In genomic region chr12:100404769-100405407, GRCh38 we compare ENCODE assay signal across 8 cellular contexts. TPM values are rescaled to one million over a fixed set of nuclear protein-coding genes. Genes with fewer than 3 reads are reported as not detected.
A peak's percentile ranks its signal among the peaks of the same experiment; 100 is the strongest.
DNase-seq lines count a peak whose midpoint lies in the region; ATAC-seq, FAIRE-seq and TF ChIP-seq lines count a peak whose summit lies in the region.

No MANE protein-coding gene starts in this region.

- no peaks in the 10 kb centered on the region for H3K4me1 Mint-ChIP-seq in activated CD8-positive, alpha-beta memory T cell treated with anti-CD3 and anti-CD28 coated beads, Interleukin-2, amount 10 ng/mL, durations not matched to agents 7 days and 5 days
- H3K4me1 Mint-ChIP-seq in brain: peaks cover 5% of the 10 kb centered on the region

- POLR2A ChIA-PET in HCT116 (lab: Charles Lee): interaction anchor here (0.7 kb wide), 1 partner anchor 12 kb away, joined by 3 read pairs; no protein-coding TSS in a partner anchor

- H3K4me3 Mint-ChIP-seq in activated CD8-positive, alpha-beta memory T cell treated with anti-CD3 and anti-CD28 coated beads, Interleukin-2, amount 10 ng/mL, durations not matched to agents 7 days and 5 days: no peak overlapping the region
- H3K4me3 Mint-ChIP-seq in brain: no peak overlapping the region

- H3K9me3 ChIP-seq in HCT116 (ENCODE audit: control insufficient read depth in 1 of 2, insufficient read depth in 1 of 2, low read depth in 1 of 2, low read length in 2 of 2) (no peaks in the 10 kb centered on the region), osteoblast (ENCODE audit: low read depth, low read length) (no peaks in the 10 kb centered on the region), small intestine (ENCODE audit: control insufficient read depth, low read depth) (no peaks in the 10 kb centered on the region)

- H4K20me1 ChIP-seq in HCT116 (ENCODE audit: insufficient read depth) (no peaks in the 10 kb centered on the region), osteoblast (ENCODE audit: insufficient read depth, low read length) (no peaks in the 10 kb centered on the region)

- no peaks in the 10 kb centered on the region for H3K36me3 ChIP-seq in HCT116 (ENCODE audit: control insufficient read depth in 1 of 2, insufficient read depth in 2 of 2, low read length in 2 of 2)
- H3K36me3 ChIP-seq in osteoblast (ENCODE audit: insufficient read depth, low read length): no peaks in the 10 kb centered on the region
- H3K36me3 ChIP-seq in small intestine (ENCODE audit: control insufficient read depth in 2 of 2, insufficient read depth in 2 of 2, low read length in 2 of 2): peaks cover 0 to 2% of the 10 kb centered on the region in 2 donors

- peaks cover 5% of the 10 kb centered on the region for H3K27me3 Mint-ChIP-seq in activated CD8-positive, alpha-beta memory T cell treated with anti-CD3 and anti-CD28 coated beads, Interleukin-2, amount 10 ng/mL, durations not matched to agents 7 days and 5 days
- H3K27me3 Mint-ChIP-seq in brain: peaks cover 16% of the 10 kb centered on the region

- 73 to 85% (median 81%) methylated on average over 10 of the region's 10 CpGs for WGBS in small intestine, 3 donors

- no peaks in the 10 kb centered on the region for H3K36me3 Mint-ChIP-seq in activated CD8-positive, alpha-beta memory T cell treated with anti-CD3 and anti-CD28 coated beads, Interleukin-2, amount 10 ng/mL, durations not matched to agents 7 days and 5 days
- H3K36me3 Mint-ChIP-seq in brain: peaks cover 4% of the 10 kb centered on the region

- FAIRE-seq in small intestine (lab: Jason Lieb, UNC): no peak

- BruUV-seq in HCT116 (replicated peaks; lab: Mats Ljungman, UMichigan): no TSS peak

- peak; percentile 45 for ATAC-seq in activated CD8-positive, alpha-beta memory T cell treated with anti-CD3 and anti-CD28 coated beads, Interleukin-2, amount 10 ng/mL, durations not matched to agents 7 days and 5 days
- peak; percentile 98 for ATAC-seq in HCT116

- intact Hi-C loops in HCT116 (cut with micrococcal nuclease): loop anchor here (10.0 kb wide), 2 partner anchors 170 to 290 kb away; no protein-coding TSS in a partner anchor

- peak overlapping the region; percentile 79 for H2AFZ ChIP-seq in HCT116 (ENCODE audit: low read depth, low read length, poor library complexity, severe bottlenecking)
- H2AFZ ChIP-seq in osteoblast (ENCODE audit: low read length): no peak overlapping the region

- H3K27me3 ChIP-seq in HCT116 (ENCODE audit: insufficient read depth, low read length): no peaks in the 10 kb centered on the region
- no peaks in the 10 kb centered on the region for H3K27me3 ChIP-seq in osteoblast (ENCODE audit: insufficient read depth, low read length)
- H3K27me3 ChIP-seq in small intestine (ENCODE audit: control insufficient read depth in 2 of 2, insufficient read depth in 2 of 2, low read length in 2 of 2): no peaks in the 10 kb centered on the region

- H3K27ac ChIP-seq in HCT116 (ENCODE audit: low read depth, low read length) (no peak overlapping the region), osteoblast (ENCODE audit: low read depth, low read length) (no peak overlapping the region), small intestine (ENCODE audit: low read depth in 1 of 2, low read length in 1 of 2) (no peak overlapping the region)

- H3K4me3 ChIP-seq in HCT116 (replicated peaks in 1 of 2; ENCODE audit: low read depth in 1 of 2, low read length in 2 of 2) (no peak overlapping the region), osteoblast (ENCODE audit: insufficient read depth, low read length) (no peak overlapping the region), small intestine (ENCODE audit: low read depth in 1 of 2, low read length in 2 of 2) (no peak overlapping the region)

- RAD21 ChIA-PET in HCT116 (lab: Charles Lee; ENCODE audit: low non-redundant PET in 1 of 2, low total read pairs in 2 of 2, uncharacterized antibody in 2 of 2, unreplicated experiment in 2 of 2): interaction anchor here (0.7 to 1.3 kb wide), 9 partner anchors 9 to 655 kb away, joined by 3 to 10 read pairs (median 3); no protein-coding TSS in a partner anchor

- H3K4me1 ChIP-seq in HCT116 (ENCODE audit: control insufficient read depth in 1 of 2, insufficient read depth in 2 of 2, low read length in 2 of 2) (peaks cover 3 to 5% of the 10 kb centered on the region in 2 experiments; a peak in 3 of 4 replicates), osteoblast (ENCODE audit: insufficient read depth, low read length) (no peaks in the 10 kb centered on the region), small intestine (ENCODE audit: control insufficient read depth in 2 of 2, insufficient read depth in 1 of 2, low read depth in 1 of 2, low read length in 1 of 2) (peaks cover 0 to 2% of the 10 kb centered on the region in 2 donors)

- H3K79me2 ChIP-seq in HCT116 (ENCODE audit: insufficient read depth, low read length) (no peaks in the 10 kb centered on the region), osteoblast (ENCODE audit: insufficient read depth, low read length) (no peaks in the 10 kb centered on the region)

- no peaks in the 10 kb centered on the region for H3K9me2 ChIP-seq in HCT116 (ENCODE audit: insufficient read depth)

- no peaks in the 10 kb centered on the region for H3K9me3 Mint-ChIP-seq in activated CD8-positive, alpha-beta memory T cell treated with anti-CD3 and anti-CD28 coated beads, Interleukin-2, amount 10 ng/mL, durations not matched to agents 7 days and 5 days (ENCODE audit: low read depth)
- peaks cover 2 to 7% (median 4%) of the 10 kb centered on the region in 5 experiments for H3K9me3 Mint-ChIP-seq in brain

- TF ChIP-seq RAD21 in HCT116 (IDR thresholded peaks at IDR 0.05; ENCODE audit: low read depth): peak; percentile 76

- CTCF ChIA-PET in activated CD8-positive, alpha-beta memory T cell treated with anti-CD3 and anti-CD28 coated beads, Interleukin-2, amount 10 ng/mL, durations not matched to agents 7 days and 5 days (lab: Charles Lee): interaction anchor here (0.9 to 2.0 kb wide), 13 partner anchors 9 to 347 kb away, joined by 3 to 6 read pairs (median 3); no protein-coding TSS in a partner anchor
- CTCF ChIA-PET in HCT116 (lab: Charles Lee): interaction anchor here (0.6 to 2.2 kb wide), 36 partner anchors 9 to 594 kb away, joined by 3 to 19 read pairs (median 4); partner anchors contain the start of genes ACTR6, DEPDC4 and SCYL2

- TF ChIP-seq POLR2A in HCT116 (IDR thresholded peaks at IDR 0.05; ENCODE audit: borderline replicate concordance, extremely low read depth, insufficient read depth, insufficient read length): no peak

- TF ChIP-seq CTCF in HCT116 (IDR thresholded peaks at IDR 0.05 in 2 of 3, conservative IDR thresholded peaks at IDR 0.05 in 1 of 3; ENCODE audit: borderline replicate concordance in 1 of 3, insufficient read depth in 1 of 3, low read depth in 2 of 3, low read length in 2 of 3): peak; percentile 64 to 90 (median 88)
- TF ChIP-seq CTCF in brain (conservative IDR thresholded peaks at IDR 0.05): peak; percentile 22 to 57
- TF ChIP-seq CTCF in osteoblast (IDR thresholded peaks at IDR 0.05; ENCODE audit: extremely low read depth, low read depth, low read length): peak; percentile 74

- DNase-seq in activated CD8-positive, alpha-beta memory T cell treated with anti-CD3 and anti-CD28 coated beads, Interleukin-2, amount 10 ng/mL, durations not matched to agents 7 days and 5 days: peak; percentile 62
- no peak for DNase-seq in activated CD8-positive, alpha-beta memory T cell treated with anti-CD3 and anti-CD28 coated beads for 24 hours
- DNase-seq in HCT116 (ENCODE audit: low read depth, low spot score): peak; percentile 84
- DNase-seq in NCI-H748 treated with DMSO at 0.1 percent for 48 hours (lab: John Stamatoyannopoulos, UW): peak; percentile 30
- no peak for DNase-seq in osteoblast (ENCODE audit: insufficient read length, low spot score, missing footprints)
- no peak for DNase-seq in small intestine
- no peak for DNase-seq in NCI-H2171 treated with DMSO at 0.1 percent for 48 hours (lab: John Stamatoyannopoulos, UW)

- no peak overlapping the region for H3K9ac ChIP-seq in HCT116 (ENCODE audit: low read length)

- H3K27ac Mint-ChIP-seq in activated CD8-positive, alpha-beta memory T cell treated with anti-CD3 and anti-CD28 coated beads, Interleukin-2, amount 10 ng/mL, durations not matched to agents 7 days and 5 days: no peak overlapping the region
- H3K27ac Mint-ChIP-seq in brain: no peak overlapping the region

- H3K4me2 ChIP-seq in HCT116 (ENCODE audit: low read length) (0 out of 2 replicates have a peak overlapping the region, but pooled peaks have one; percentile 13), osteoblast (ENCODE audit: insufficient read depth, low read length) (no peak overlapping the region)

TF ChIP-seq in HCT116, 20 proteins besides CTCF, POLR2A, EP300 and RAD21:
- TF ChIP-seq CEBPB (IDR thresholded peaks at IDR 0.05; ENCODE audit: low read depth) (0 out of 2 replicates have a peak, but pooled peaks have one; percentile 35), CBX3 (IDR thresholded peaks at IDR 0.05; ENCODE audit: low read depth) (peak; percentile 68; the same call in 1 of the 2 replicates), ELF1 (IDR thresholded peaks at IDR 0.05; ENCODE audit: borderline replicate concordance, low read depth) (no peak), FOSL1 (IDR thresholded peaks at IDR 0.05; ENCODE audit: low read depth) (no peak), ZFX (IDR thresholded peaks at IDR 0.05) (peak; percentile 67), YY1 (IDR thresholded peaks at IDR 0.05; ENCODE audit: extremely low read depth, insufficient replicate concordance, low read depth, low read length) (peak; percentile 30)

RNA-seq across cellular contexts. Expression of gene SLC17A8, which starts 48.0 kb away (rescaled TPM):
- total RNA-seq in activated CD8-positive, alpha-beta memory T cell treated with anti-CD3 and anti-CD28 coated beads, Interleukin-2, amount 10 ng/mL, durations not matched to agents 7 days and 5 days: not detected
- total RNA-seq in HCT116 (2021; ENCODE audit: unreplicated experiment) (not detected), osteoblast (not detected in 2 replicates)
- not detected in 2 replicates for polyA plus RNA-seq in HCT116 (2012)
- polyA plus RNA-seq in brain (ENCODE audit: insufficient read depth, low read depth, low replicate concordance) (2.3 TPM), small intestine (1 to 10 TPM in 2 of 3 donors, under 1 TPM in 1; 0.22 to 5.6 (median 1.4) TPM)

Comparison
In these comparisons a context has a peak if more than half of its experiments do, and no peak if none do; other contexts are left out.
1. DNase-seq: peak in activated CD8-positive, alpha-beta memory T cell treated with anti-CD3 and anti-CD28 coated beads, Interleukin-2, amount 10 ng/mL, durations not matched to agents 7 days and 5 days (single experiment), HCT116 (single experiment) and NCI-H748 treated with DMSO at 0.1 percent for 48 hours (single experiment); none in activated CD8-positive, alpha-beta memory T cell treated with anti-CD3 and anti-CD28 coated beads for 24 hours (single experiment), osteoblast (single experiment), small intestine (single experiment) and NCI-H2171 treated with DMSO at 0.1 percent for 48 hours (single experiment).
2. Peak in every context shown above with its lines, with median percentiles within 50 percentile points of each other: CTCF ChIP-seq.